In the genomic region with DNA sequence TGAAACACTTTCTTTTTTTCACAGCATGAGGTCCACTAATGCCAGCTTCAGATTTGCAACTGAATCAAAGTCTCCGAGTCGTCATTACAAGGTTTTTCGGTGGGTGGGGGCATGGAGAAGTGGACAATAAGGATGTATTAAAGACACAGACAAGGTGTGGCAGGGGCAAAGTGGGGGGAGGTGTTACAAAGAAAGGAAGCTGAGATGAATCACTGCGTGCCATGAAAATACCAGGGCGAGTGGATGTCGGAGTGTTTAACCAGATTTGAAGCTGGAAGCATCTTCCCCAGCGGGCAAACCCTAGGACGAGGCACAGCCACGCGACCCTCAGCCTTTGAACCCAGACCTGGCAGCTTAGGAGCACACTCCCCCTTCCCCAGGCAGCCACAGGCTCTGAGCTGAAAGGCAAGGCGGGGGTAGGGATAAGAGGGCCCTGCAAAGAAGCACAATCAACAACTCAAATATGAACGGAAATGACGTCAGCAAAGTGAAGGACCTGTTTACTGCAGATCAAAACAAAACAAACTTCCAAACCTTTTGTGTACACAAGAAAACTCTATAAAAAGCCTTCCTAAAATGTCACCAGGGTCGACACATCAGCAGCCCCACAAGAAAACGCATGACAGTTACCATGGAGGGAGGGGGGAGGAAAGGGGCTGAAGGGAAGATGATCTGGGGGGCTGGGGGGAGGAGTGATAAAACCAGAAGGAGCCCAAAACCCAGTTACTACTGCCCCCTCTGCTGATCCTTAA, we compare ENCODE assay signal across 8 cellular contexts. TPM values are rescaled to one million over a fixed set of nuclear protein-coding genes. Genes with fewer than 3 reads are reported as not detected.
DNase-seq lines count a peak whose midpoint lies in the region; ATAC-seq and TF ChIP-seq lines count a peak whose summit lies in the region.

No MANE protein-coding gene starts in this region.

- H3K9me3 ChIP-seq in RWPE2 (ENCODE audit: severe bottlenecking) (no peaks in the 10 kb centered on the region), smooth muscle cell (replicated peaks; ENCODE audit: low read depth) (no peaks in the 10 kb centered on the region)

- H3K36me3 ChIP-seq in RWPE2 (ENCODE audit: low read depth): peaks cover 4% of the 10 kb centered on the region; the same call in 1 of the 2 replicates
- no peaks in the 10 kb centered on the region for H3K36me3 ChIP-seq in smooth muscle cell (ENCODE audit: low read depth)

- peaks cover 13% of the 10 kb centered on the region for H3K9me3 Mint-ChIP-seq in glutamatergic neuron (ENCODE audit: unreplicated experiment)
- H3K9me3 Mint-ChIP-seq in T-helper 2 cell treated with Interferon-gamma antibody and Interleukin-4, amounts not matched to agents 5 μg/mL and 100 μg/mL, for 36 hours: no peaks in the 10 kb centered on the region

- peak overlapping the region; percentile 75 for H2AFZ ChIP-seq in smooth muscle cell (ENCODE audit: low read depth)

- peak overlapping the region; percentile 78 for H3K9ac ChIP-seq in smooth muscle cell (ENCODE audit: low read depth)

- no peak overlapping the region for H3K27ac Mint-ChIP-seq in glutamatergic neuron (ENCODE audit: unreplicated experiment)
- H3K27ac Mint-ChIP-seq in T-helper 2 cell treated with Interferon-gamma antibody and Interleukin-4, amounts not matched to agents 5 μg/mL and 100 μg/mL, for 36 hours: no peak overlapping the region

- peak overlapping the region; percentile 47 for H3K4me3 Mint-ChIP-seq in glutamatergic neuron (ENCODE audit: unreplicated experiment)
- no peak overlapping the region for H3K4me3 Mint-ChIP-seq in T-helper 2 cell treated with Interferon-gamma antibody and Interleukin-4, amounts not matched to agents 5 μg/mL and 100 μg/mL, for 36 hours

- H3K27me3 Mint-ChIP-seq in glutamatergic neuron (ENCODE audit: unreplicated experiment): peaks cover 18% of the 10 kb centered on the region
- H3K27me3 Mint-ChIP-seq in T-helper 2 cell treated with Interferon-gamma antibody and Interleukin-4, amounts not matched to agents 5 μg/mL and 100 μg/mL, for 36 hours (ENCODE audit: low read depth): peaks cover 8% of the 10 kb centered on the region

- H3K27ac ChIP-seq in RWPE2 (ENCODE audit: poor library complexity, severe bottlenecking) (peak overlapping the region; percentile 93), smooth muscle cell (ENCODE audit: low read depth) (peak overlapping the region; percentile 80)

- H3K4me1 ChIP-seq in RWPE2 (ENCODE audit: insufficient read depth, poor library complexity, severe bottlenecking) (peaks cover 66% of the 10 kb centered on the region), smooth muscle cell (ENCODE audit: low read depth) (peaks cover 67% of the 10 kb centered on the region)

- DNase-seq in HPDE6-E6E7 (ENCODE audit: extremely low spot score) (peak; percentile 83), RWPE2 (ENCODE audit: low spot score) (peak; percentile 84), glutamatergic neuron (no peak), smooth muscle cell (lab: John Stamatoyannopoulos, UW; ENCODE audit: unreplicated experiment) (no peak), mucosa of gallbladder (ENCODE audit: low spot score) (no peak), HUDEP-2 (lab: John Stamatoyannopoulos, UW; ENCODE audit: unreplicated experiment in 76 of 76) (no peak)
- DNase-seq in T-helper 2 cell treated with Interferon-gamma antibody and Interleukin-4, amounts not matched to agents 5 μg/mL and 100 μg/mL, for 36 hours (ENCODE audit: low spot score): no peak

- H3K4me3 ChIP-seq in RWPE2 (ENCODE audit: severe bottlenecking) (peak overlapping the region; percentile 8), smooth muscle cell (peak overlapping the region; percentile 87)

- H3F3A ChIP-seq in smooth muscle cell (ENCODE audit: low read depth): peaks cover 20% of the 10 kb centered on the region

- peaks cover 40% of the 10 kb centered on the region for H3K4me1 Mint-ChIP-seq in glutamatergic neuron (ENCODE audit: low read depth, unreplicated experiment)
- H3K4me1 Mint-ChIP-seq in T-helper 2 cell treated with Interferon-gamma antibody and Interleukin-4, amounts not matched to agents 5 μg/mL and 100 μg/mL, for 36 hours (ENCODE audit: low read depth): peaks cover 10% of the 10 kb centered on the region

- no peaks in the 10 kb centered on the region for H4K20me1 ChIP-seq in smooth muscle cell (ENCODE audit: low read depth)

- peak overlapping the region; percentile 100 for H3K4me2 ChIP-seq in smooth muscle cell

- TF ChIP-seq CTCF in RWPE2 (IDR thresholded peaks at IDR 0.05; ENCODE audit: poor library complexity, severe bottlenecking): no peak
- TF ChIP-seq CTCF in glutamatergic neuron (IDR thresholded peaks at IDR 0.05; ENCODE audit: partially characterized antibody, unreplicated experiment): no peak
- no peak for TF ChIP-seq CTCF in smooth muscle cell (IDR thresholded peaks at IDR 0.05; ENCODE audit: borderline replicate concordance, insufficient read depth, poor library complexity, severe bottlenecking)

- peaks cover 6% of the 10 kb centered on the region for H3K36me3 Mint-ChIP-seq in glutamatergic neuron (ENCODE audit: unreplicated experiment)
- H3K36me3 Mint-ChIP-seq in T-helper 2 cell treated with Interferon-gamma antibody and Interleukin-4, amounts not matched to agents 5 μg/mL and 100 μg/mL, for 36 hours (ENCODE audit: low read depth): no peaks in the 10 kb centered on the region

- WGBS in smooth muscle cell (ENCODE audit: low lambda C conversion rate): 5% methylated on average over 15 of the region's 15 CpGs

- ATAC-seq in RWPE2 (ENCODE audit: low read depth) (peak; percentile 65), HG03045 (IDR thresholded peaks at IDR 0.05; ENCODE audit: unreplicated experiment) (no peak)

- H3K79me2 ChIP-seq in smooth muscle cell (ENCODE audit: low read depth): peaks cover 73% of the 10 kb centered on the region

- H3K27me3 ChIP-seq in RWPE2 (ENCODE audit: insufficient read depth, poor library complexity, severe bottlenecking) (no peaks in the 10 kb centered on the region), smooth muscle cell (ENCODE audit: low read depth) (no peaks in the 10 kb centered on the region)

RNA-seq across cellular contexts. Expression of a gene that starts 5.6 kb away (rescaled TPM):
- 6.8 TPM for total RNA-seq in glutamatergic neuron (ENCODE audit: unreplicated experiment)
- 6.5 and 9.8 TPM in 2 replicates for total RNA-seq in smooth muscle cell
- 3.1 and 5.0 TPM in 2 replicates for polyA plus RNA-seq in smooth muscle cell
- total RNA-seq in mucosa of gallbladder: 51.4 TPM

Comparison
In these comparisons a context has a peak if more than half of its experiments do, and no peak if none do; other contexts are left out.
1. DNase-seq: peak in HPDE6-E6E7 (single experiment) and RWPE2 (single experiment); none in glutamatergic neuron (single experiment), smooth muscle cell (single experiment), mucosa of gallbladder (single experiment), T-helper 2 cell treated with Interferon-gamma antibody and Interleukin-4, amounts not matched to agents 5 μg/mL and 100 μg/mL, for 36 hours (single experiment) and HUDEP-2 (0 of 76).